14 cellular contexts compared by ENCODE assay signal in the genomic region with DNA sequence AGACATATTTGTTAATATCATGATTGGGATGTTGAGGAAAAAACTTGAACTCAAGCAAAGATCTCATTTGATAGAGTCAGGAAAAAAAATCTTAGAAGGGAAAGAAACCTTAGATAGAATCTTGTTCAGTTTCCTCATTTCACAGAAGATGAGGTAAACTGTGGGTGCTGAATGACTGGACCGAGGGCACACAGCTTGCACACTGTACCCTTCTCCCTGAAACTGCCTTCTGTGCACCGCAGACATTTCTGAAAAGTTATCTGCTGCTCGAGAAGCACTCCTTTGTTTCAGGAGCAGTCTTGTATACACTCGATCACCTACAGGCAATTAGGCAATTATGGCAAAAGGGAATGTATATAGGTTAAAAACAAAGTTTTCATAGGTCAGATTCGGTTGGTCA.
DNase-seq lines count a peak whose midpoint lies in the region; ATAC-seq, FAIRE-seq and TF ChIP-seq lines count a peak whose summit lies in the region.
"Had no signal": no experiment of that assay in that cellular context is flagged by ENCODE, and none has a peak within 500 bp of the region (broad histone marks: within the 10 kb centered on the region; RNA-seq: fewer than 3 reads in every experiment).

No MANE protein-coding gene starts in this region.

- peak; percentile 58 for FAIRE-seq in H54 (lab: Jason Lieb, UNC)
- FAIRE-seq: A549, GM12891, GM19239 had no signal

- TF ChIP-seq POLR2A in H54 (IDR thresholded peaks at IDR 0.05; ENCODE audit: low read depth, low read length): no peak

- peak; percentile 32 for ATAC-seq in left colon
- ATAC-seq: A549 had no signal

- intact Hi-C loops in left colon (cut with DNase I, micrococcal nuclease): no loop called here

- peak; percentile 30 for DNase-seq in GF-D8 (lab: John Stamatoyannopoulos, UW)
- no peak for DNase-seq in H54 (ENCODE audit: insufficient read length, low spot score)
- no peak for DNase-seq in left colon
- DNase-seq in A172 (ENCODE audit: low spot score): no peak
- DNase-seq in hepatic stellate cell (ENCODE audit: low spot score): no peak
- no peak for DNase-seq in anterior cingulate cortex (lab: John Stamatoyannopoulos, UW)
- DNase-seq: AML-193; CD4-positive, alpha-beta memory T cell; DMS79 treated with DMSO at 0.1 percent for 48 hours; GM23248; HCEC 1CT had no signal
